ENCODE assay signal across 1 cellular context in genomic region chr12:104091136-104091535, GRCh38.
TF ChIP-seq lines count a peak whose summit lies in the region.

No MANE protein-coding gene starts in this region.

TF ChIP-seq in WTC11, 78 proteins besides CTCF, POLR2A, EP300 and RAD21:
- TF ChIP-seq IRF1 (CRISPR knock-in tag; IDR thresholded peaks at IDR 0.05) (no peak), EMX1 (CRISPR knock-in tag; IDR thresholded peaks at IDR 0.05) (no peak), ESRRA (CRISPR knock-in tag; IDR thresholded peaks at IDR 0.05; ENCODE audit: borderline replicate concordance) (no peak), SP1 (CRISPR knock-in tag; conservative IDR thresholded peaks at IDR 0.05) (no peak), ZNF281 (CRISPR knock-in tag; IDR thresholded peaks at IDR 0.05) (no peak), RORB (CRISPR knock-in tag; IDR thresholded peaks at IDR 0.05) (no peak), ZNF317 (CRISPR knock-in tag; IDR thresholded peaks at IDR 0.05; ENCODE audit: borderline replicate concordance, low read depth) (no peak), ZNF416 (CRISPR knock-in tag; IDR thresholded peaks at IDR 0.05) (no peak), HMGA2 (CRISPR knock-in tag; IDR thresholded peaks at IDR 0.05) (no peak), CREB1 (CRISPR knock-in tag; IDR thresholded peaks at IDR 0.05) (no peak), NFYB (CRISPR knock-in tag; conservative IDR thresholded peaks at IDR 0.05; ENCODE audit: low read depth) (no peak), USF1 (CRISPR knock-in tag; IDR thresholded peaks at IDR 0.05) (no peak), KAT7 (CRISPR knock-in tag; IDR thresholded peaks at IDR 0.05; ENCODE audit: borderline replicate concordance) (no peak), FOXK1 (CRISPR knock-in tag; IDR thresholded peaks at IDR 0.05) (no peak), ZBTB43 (CRISPR knock-in tag; IDR thresholded peaks at IDR 0.05) (no peak), CDX4 (CRISPR knock-in tag; IDR thresholded peaks at IDR 0.05; ENCODE audit: borderline replicate concordance) (no peak), ZNF671 (CRISPR knock-in tag; IDR thresholded peaks at IDR 0.05) (no peak)
TF ChIP-seq in WTC11: peak in this region for 0.
